In the genomic region with DNA sequence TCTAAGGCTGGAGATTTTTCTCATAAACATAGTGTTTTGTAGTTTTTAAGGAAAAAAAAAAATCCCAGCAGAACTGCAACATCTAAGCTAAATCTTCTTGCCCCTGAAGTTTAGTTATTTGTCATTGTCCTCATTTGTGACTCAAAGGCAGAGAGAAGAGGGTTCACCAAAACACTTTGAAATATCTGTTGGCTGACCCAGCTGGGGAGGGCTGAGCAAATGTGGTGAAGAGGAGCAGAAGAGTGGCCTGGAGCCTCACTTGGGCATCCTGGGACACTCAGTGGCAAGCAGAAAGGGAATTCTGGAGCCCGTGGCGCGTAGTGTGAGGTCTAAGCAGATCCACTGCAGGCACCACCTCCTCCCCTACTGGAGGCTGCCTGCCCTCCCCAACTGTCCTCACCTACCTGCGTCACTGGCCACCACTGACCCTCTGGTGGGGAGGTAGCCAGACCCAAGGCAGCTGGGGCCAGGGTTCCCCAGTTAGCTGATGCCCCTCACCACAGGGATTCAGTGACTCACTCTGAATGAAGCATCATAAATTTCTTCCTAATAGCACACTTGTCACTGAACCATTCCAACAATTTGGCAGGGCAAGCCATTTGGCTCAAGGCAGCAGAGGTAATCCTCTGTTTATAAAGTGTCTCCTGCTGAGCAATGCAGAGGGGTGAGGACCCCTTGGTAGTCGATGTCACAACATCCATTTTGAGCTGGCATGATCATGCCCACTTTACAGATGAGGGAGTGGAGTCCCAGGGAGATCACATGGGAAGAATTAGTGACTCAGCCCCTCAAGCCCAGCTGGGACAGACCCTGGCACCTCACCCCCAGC, we compare ENCODE assay signal across 8 cellular contexts.
DNase-seq lines count a peak whose midpoint lies in the region; ATAC-seq and TF ChIP-seq lines count a peak whose summit lies in the region.

No MANE protein-coding gene starts in this region.

- peak; percentile 63 for ATAC-seq in SK-N-SH treated with all-trans-retinoic acid at 6 μM for 48 hours

- DNase-seq in NCI-H1417 (lab: John Stamatoyannopoulos, UW) (peak in 2 of 3 experiments; percentile 53 to 79), NCI-H1417 treated with DMSO at 0.1 percent for 48 hours (lab: John Stamatoyannopoulos, UW) (no peak), HK-2 (ENCODE audit: unreplicated experiment) (peak; percentile 25), myocyte (ENCODE audit: low read depth) (peak; percentile 96), SIG-M5 (lab: John Stamatoyannopoulos, UW) (no peak), Kasumi-1 (lab: John Stamatoyannopoulos, UW) (no peak)
- no peak for DNase-seq in stimulated activated CD4-positive, alpha-beta T cell treated with anti-CD3 and anti-CD28 coated beads, Interleukin-12 subunit alpha, Interleukin-12 subunit beta, amount 100 ng/mL, for 4 hours

TF ChIP-seq in SK-N-SH treated with all-trans-retinoic acid at 6 μM for 48 hours, 23 proteins besides CTCF, POLR2A, EP300 and RAD21:
- TF ChIP-seq SNAI2 (CRISPR knock-in tag; IDR thresholded peaks at IDR 0.05) (no peak), ISL1 (CRISPR knock-in tag; IDR thresholded peaks at IDR 0.05) (peak; percentile 77), OSR1 (CRISPR knock-in tag; IDR thresholded peaks at IDR 0.05) (no peak), CSDC2 (CRISPR knock-in tag; IDR thresholded peaks at IDR 0.05) (no peak), TOX (CRISPR knock-in tag; IDR thresholded peaks at IDR 0.05; ENCODE audit: borderline replicate concordance) (no peak), ESRRG (CRISPR knock-in tag; IDR thresholded peaks at IDR 0.05) (no peak), GLIS3 (CRISPR knock-in tag; IDR thresholded peaks at IDR 0.05) (0 out of 2 replicates have a peak, but pooled peaks have one; percentile 15), BACH2 (CRISPR knock-in tag; IDR thresholded peaks at IDR 0.05; ENCODE audit: borderline replicate concordance) (no peak), ARNTL (CRISPR knock-in tag; IDR thresholded peaks at IDR 0.05; ENCODE audit: borderline replicate concordance, low read depth) (no peak)
- TF ChIP-seq, protein P1, sequence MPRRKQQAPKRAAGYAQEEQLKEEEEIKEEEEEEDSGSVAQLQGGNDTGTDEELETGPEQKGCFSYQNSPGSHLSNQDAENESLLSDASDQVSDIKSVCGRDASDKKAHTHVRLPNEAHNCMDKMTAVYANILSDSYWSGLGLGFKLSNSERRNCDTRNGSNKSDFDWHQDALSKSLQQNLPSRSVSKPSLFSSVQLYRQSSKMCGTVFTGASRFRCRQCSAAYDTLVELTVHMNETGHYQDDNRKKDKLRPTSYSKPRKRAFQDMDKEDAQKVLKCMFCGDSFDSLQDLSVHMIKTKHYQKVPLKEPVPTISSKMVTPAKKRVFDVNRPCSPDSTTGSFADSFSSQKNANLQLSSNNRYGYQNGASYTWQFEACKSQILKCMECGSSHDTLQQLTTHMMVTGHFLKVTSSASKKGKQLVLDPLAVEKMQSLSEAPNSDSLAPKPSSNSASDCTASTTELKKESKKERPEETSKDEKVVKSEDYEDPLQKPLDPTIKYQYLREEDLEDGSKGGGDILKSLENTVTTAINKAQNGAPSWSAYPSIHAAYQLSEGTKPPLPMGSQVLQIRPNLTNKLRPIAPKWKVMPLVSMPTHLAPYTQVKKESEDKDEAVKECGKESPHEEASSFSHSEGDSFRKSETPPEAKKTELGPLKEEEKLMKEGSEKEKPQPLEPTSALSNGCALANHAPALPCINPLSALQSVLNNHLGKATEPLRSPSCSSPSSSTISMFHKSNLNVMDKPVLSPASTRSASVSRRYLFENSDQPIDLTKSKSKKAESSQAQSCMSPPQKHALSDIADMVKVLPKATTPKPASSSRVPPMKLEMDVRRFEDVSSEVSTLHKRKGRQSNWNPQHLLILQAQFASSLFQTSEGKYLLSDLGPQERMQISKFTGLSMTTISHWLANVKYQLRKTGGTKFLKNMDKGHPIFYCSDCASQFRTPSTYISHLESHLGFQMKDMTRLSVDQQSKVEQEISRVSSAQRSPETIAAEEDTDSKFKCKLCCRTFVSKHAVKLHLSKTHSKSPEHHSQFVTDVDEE (CRISPR knock-in tag; IDR thresholded peaks at IDR 0.05), result no peak
- TF ChIP-seq, protein P2, sequence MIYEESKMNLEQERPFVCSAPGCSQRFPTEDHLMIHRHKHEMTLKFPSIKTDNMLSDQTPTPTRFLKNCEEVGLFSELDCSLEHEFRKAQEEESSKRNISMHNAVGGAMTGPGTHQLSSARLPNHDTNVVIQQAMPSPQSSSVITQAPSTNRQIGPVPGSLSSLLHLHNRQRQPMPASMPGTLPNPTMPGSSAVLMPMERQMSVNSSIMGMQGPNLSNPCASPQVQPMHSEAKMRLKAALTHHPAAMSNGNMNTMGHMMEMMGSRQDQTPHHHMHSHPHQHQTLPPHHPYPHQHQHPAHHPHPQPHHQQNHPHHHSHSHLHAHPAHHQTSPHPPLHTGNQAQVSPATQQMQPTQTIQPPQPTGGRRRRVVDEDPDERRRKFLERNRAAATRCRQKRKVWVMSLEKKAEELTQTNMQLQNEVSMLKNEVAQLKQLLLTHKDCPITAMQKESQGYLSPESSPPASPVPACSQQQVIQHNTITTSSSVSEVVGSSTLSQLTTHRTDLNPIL (CRISPR knock-in tag; IDR thresholded peaks at IDR 0.05; ENCODE audit: low read depth), result no peak

Comparison
In these comparisons a context has a peak if more than half of its experiments do, and no peak if none do; other contexts are left out.
1. DNase-seq: peak in NCI-H1417 (2 of 3), HK-2 (single experiment) and myocyte (single experiment); none in NCI-H1417 treated with DMSO at 0.1 percent for 48 hours (single experiment), SIG-M5 (single experiment), Kasumi-1 (0 of 2) and stimulated activated CD4-positive, alpha-beta T cell treated with anti-CD3 and anti-CD28 coated beads, Interleukin-12 subunit alpha, Interleukin-12 subunit beta, amount 100 ng/mL, for 4 hours (single experiment).